1 cellular context compared by ENCODE assay signal in genomic region chr9:130943226-130943625, GRCh38.
TF ChIP-seq lines count a peak whose summit lies in the region.

No MANE protein-coding gene starts in this region.

TF ChIP-seq in IMR-90, 13 proteins besides CTCF, POLR2A, EP300 and RAD21:
- no peak for TF ChIP-seq CEBPB (IDR thresholded peaks at IDR 0.05; ENCODE audit: low read depth, low read length)
- TF ChIP-seq USF2 (IDR thresholded peaks at IDR 0.05; ENCODE audit: low read depth, low read length) = no peak
- no peak for TF ChIP-seq RFX5 (IDR thresholded peaks at IDR 0.05; ENCODE audit: low read depth, low read length)
- no peak for TF ChIP-seq CHD1 (IDR thresholded peaks at IDR 0.05; ENCODE audit: low read depth, low read length)
- no peak for TF ChIP-seq BHLHE40 (IDR thresholded peaks at IDR 0.05; ENCODE audit: low read depth, low read length)
- no peak for TF ChIP-seq SMC3 (IDR thresholded peaks at IDR 0.05; ENCODE audit: low read depth, low read length)
- no peak for TF ChIP-seq RCOR1 (IDR thresholded peaks at IDR 0.05; ENCODE audit: insufficient replicate concordance, low read length)
- TF ChIP-seq MAZ (IDR thresholded peaks at IDR 0.05; ENCODE audit: borderline replicate concordance, low read depth, low read length) = no peak
- no peak for TF ChIP-seq MXI1 (IDR thresholded peaks at IDR 0.05; ENCODE audit: borderline replicate concordance, low read depth, low read length)
- no peak for TF ChIP-seq FOS (IDR thresholded peaks at IDR 0.05; ENCODE audit: low read depth, low read length)
- no peak for TF ChIP-seq ELK1 (IDR thresholded peaks at IDR 0.05; ENCODE audit: borderline replicate concordance, low read depth, low read length)
- no peak for TF ChIP-seq NFE2L2 (IDR thresholded peaks at IDR 0.05; ENCODE audit: low read depth, low read length)
- TF ChIP-seq MAFK (IDR thresholded peaks at IDR 0.05; ENCODE audit: low read depth, low read length) = no peak
